23 cellular contexts compared by ENCODE assay signal in genomic region chr14:25953532-25954144, GRCh38.
A peak's percentile ranks its signal among the peaks of the same experiment; 100 is the strongest.
DNase-seq lines count a peak whose midpoint lies in the region; ATAC-seq and TF ChIP-seq lines count a peak whose summit lies in the region.
"Had no signal": no experiment of that assay in that cellular context is flagged by ENCODE, and none has a peak within 500 bp of the region (broad histone marks: within the 10 kb centered on the region; RNA-seq: fewer than 3 reads in every experiment).

No MANE protein-coding gene starts in this region.

- no peaks in the 10 kb centered on the region for H3K4me1 Mint-ChIP-seq in activated CD4-positive, alpha-beta T cell treated with anti-CD3 and anti-CD28 coated beads, Interleukin-2, amount 10 ng/mL, durations not matched to agents 7 days and 5 days
- H3K4me1 Mint-ChIP-seq: CD8-positive, alpha-beta memory T cell had no signal

- CTCF ChIA-PET in activated CD4-positive, alpha-beta T cell treated with anti-CD3 and anti-CD28 coated beads, Interleukin-2, amount 10 ng/mL, durations not matched to agents 7 days and 5 days (lab: Charles Lee): no interaction called here

- H3K27me3 ChIP-seq in right cardiac atrium (ENCODE audit: control insufficient read depth, insufficient read depth) (no peaks in the 10 kb centered on the region), ovary (no peaks in the 10 kb centered on the region)
- H3K27me3 ChIP-seq: gastrocnemius medialis, Peyer's patch, spleen, suprapubic skin had no signal

- H3K9me3 ChIP-seq in right cardiac atrium (ENCODE audit: control insufficient read depth, low read length) (no peaks in the 10 kb centered on the region), ovary (no peaks in the 10 kb centered on the region)
- H3K9me3 ChIP-seq: A549, gastrocnemius medialis, Peyer's patch, suprapubic skin had no signal

- H3K27ac ChIP-seq in right cardiac atrium (ENCODE audit: low read length) (no peak overlapping the region), ovary (no peak overlapping the region)
- H3K27ac ChIP-seq: A549, gastrocnemius medialis, Peyer's patch, spleen, suprapubic skin had no signal

- H3K27ac Mint-ChIP-seq in activated CD4-positive, alpha-beta T cell treated with anti-CD3 and anti-CD28 coated beads, Interleukin-2, amount 10 ng/mL, durations not matched to agents 7 days and 5 days: no peak overlapping the region
- H3K27ac Mint-ChIP-seq: activated CD4-positive, alpha-beta memory T cell treated with anti-CD3 and anti-CD28 coated beads for 36 hours; CD8-positive, alpha-beta memory T cell; natural killer cell treated with Interleukin-12 subunit alpha and Interleukin-12 subunit beta and Interleukin-15 and Interleukin-18, amount 100 ng/mL, for 72 hours; T-helper 2 cell treated with Interferon-gamma antibody and Interleukin-4, amounts not matched to agents 5 μg/mL and 100 μg/mL, for 36 hours had no signal

- no peak for ATAC-seq in right cardiac atrium
- ATAC-seq in GM19467 (IDR thresholded peaks at IDR 0.05; ENCODE audit: unreplicated experiment): no peak
- ATAC-seq: A549; gastrocnemius medialis; HCT116; natural killer cell treated with Interleukin-12 subunit alpha and Interleukin-12 subunit beta and Interleukin-15 and Interleukin-18, amount 100 ng/mL, for 72 hours had no signal

- 58% methylated on average over 5 of the region's 5 CpGs for WGBS in right cardiac atrium
- 14 to 25% (median 15%) methylated on average over 5 of the region's 5 CpGs for WGBS in ovary, 3 donors

- TF ChIP-seq POLR2A in ovary (IDR thresholded peaks at IDR 0.05): no peak

- H3K36me3 Mint-ChIP-seq in activated CD4-positive, alpha-beta T cell treated with anti-CD3 and anti-CD28 coated beads, Interleukin-2, amount 10 ng/mL, durations not matched to agents 7 days and 5 days (ENCODE audit: low read depth): no peaks in the 10 kb centered on the region
- H3K36me3 Mint-ChIP-seq: activated CD4-positive, alpha-beta memory T cell treated with anti-CD3 and anti-CD28 coated beads for 36 hours; CD8-positive, alpha-beta memory T cell; natural killer cell treated with Interleukin-12 subunit alpha and Interleukin-12 subunit beta and Interleukin-15 and Interleukin-18, amount 100 ng/mL, for 72 hours had no signal

- DNase-seq in right cardiac atrium: peak in 2 of 3 donors; percentile 11 to 31
- DNase-seq in cardiac septum (ENCODE audit: low spot score): no peak
- peak; percentile 81 for DNase-seq in fibroblast of pulmonary artery (ENCODE audit: low read depth)
- peak; percentile 7 to 35 (median 17) for DNase-seq in ovary
- DNase-seq in activated CD4-positive, alpha-beta T cell treated with anti-CD3 and anti-CD28 coated beads, Interleukin-2, amount 10 ng/mL, durations not matched to agents 7 days and 5 days: no peak
- no peak for DNase-seq in NCI-H1436 treated with DMSO at 0.1 percent for 48 hours (lab: John Stamatoyannopoulos, UW)
- no peak for DNase-seq in activated T-cell treated with anti-CD3 and anti-CD28 coated beads, Interleukin-2, amount 50 U/mL, for 1 hour
- DNase-seq: activated CD4-positive, alpha-beta memory T cell treated with anti-CD3 and anti-CD28 coated beads for 36 hours; activated effector memory CD4-positive, alpha-beta T cell treated with anti-CD3 and anti-CD28 coated beads, Interleukin-2, amount 50 U/mL, for 16 hours; CD8-positive, alpha-beta memory T cell; cerebellar nuclear complex; kidney glomerular epithelial cell; MV-4-11; NCI-H226; spleen had no signal

- no peak for TF ChIP-seq EP300 in ovary (IDR thresholded peaks at IDR 0.05)

- H3K36me3 ChIP-seq in ovary: no peaks in the 10 kb centered on the region
- H3K36me3 ChIP-seq: gastrocnemius medialis, Peyer's patch, spleen, suprapubic skin had no signal

- intact Hi-C loops in right cardiac atrium (cut with DNase I) (no loop called here), cardiac septum (cut with DNase I) (no loop called here), ovary (cut with DNase I) (no loop called here)

- POLR2A ChIA-PET in activated CD4-positive, alpha-beta T cell treated with anti-CD3 and anti-CD28 coated beads, Interleukin-2, amount 10 ng/mL, durations not matched to agents 7 days and 5 days (lab: Charles Lee): no interaction called here

- H3K4me1 ChIP-seq in right cardiac atrium (ENCODE audit: control insufficient read depth, insufficient read depth, low read length): no peaks in the 10 kb centered on the region
- H3K4me1 ChIP-seq in ovary (ENCODE audit: insufficient read depth): no peaks in the 10 kb centered on the region
- H3K4me1 ChIP-seq: A549, gastrocnemius medialis, Peyer's patch, spleen, suprapubic skin had no signal

- H3K9me3 Mint-ChIP-seq in activated CD4-positive, alpha-beta T cell treated with anti-CD3 and anti-CD28 coated beads, Interleukin-2, amount 10 ng/mL, durations not matched to agents 7 days and 5 days: peaks cover 15% of the 10 kb centered on the region

- no peak overlapping the region for H3K4me3 Mint-ChIP-seq in activated CD4-positive, alpha-beta T cell treated with anti-CD3 and anti-CD28 coated beads, Interleukin-2, amount 10 ng/mL, durations not matched to agents 7 days and 5 days
- H3K4me3 Mint-ChIP-seq: activated CD4-positive, alpha-beta memory T cell treated with anti-CD3 and anti-CD28 coated beads for 36 hours; CD8-positive, alpha-beta memory T cell; natural killer cell treated with Interleukin-12 subunit alpha and Interleukin-12 subunit beta and Interleukin-15 and Interleukin-18, amount 100 ng/mL, for 72 hours; T-helper 2 cell treated with Interferon-gamma antibody and Interleukin-4, amounts not matched to agents 5 μg/mL and 100 μg/mL, for 36 hours had no signal

- TF ChIP-seq CTCF in fibroblast of pulmonary artery (IDR thresholded peaks at IDR 0.05; ENCODE audit: low read length, missing control alignments) (no peak), ovary (IDR thresholded peaks at IDR 0.05) (no peak)

- H3K4me3 ChIP-seq in right cardiac atrium (ENCODE audit: low read length): no peak overlapping the region
- no peak overlapping the region for H3K4me3 ChIP-seq in fibroblast of pulmonary artery (replicated peaks; ENCODE audit: low read depth, low read length)
- H3K4me3 ChIP-seq in ovary: no peak overlapping the region
- H3K4me3 ChIP-seq: A549, gastrocnemius medialis, Peyer's patch, spleen, suprapubic skin had no signal

- H3K27me3 Mint-ChIP-seq in activated CD4-positive, alpha-beta T cell treated with anti-CD3 and anti-CD28 coated beads, Interleukin-2, amount 10 ng/mL, durations not matched to agents 7 days and 5 days: no peaks in the 10 kb centered on the region
- H3K27me3 Mint-ChIP-seq: activated CD4-positive, alpha-beta memory T cell treated with anti-CD3 and anti-CD28 coated beads for 36 hours; CD8-positive, alpha-beta memory T cell; natural killer cell treated with Interleukin-12 subunit alpha and Interleukin-12 subunit beta and Interleukin-15 and Interleukin-18, amount 100 ng/mL, for 72 hours had no signal

Comparison
In these comparisons a context has a peak if more than half of its experiments do, and no peak if none do; other contexts are left out.
1. DNase-seq: peak in right cardiac atrium (2 of 3), fibroblast of pulmonary artery (single experiment) and ovary (5 of 5); none in cardiac septum (single experiment), activated CD4-positive, alpha-beta T cell treated with anti-CD3 and anti-CD28 coated beads, Interleukin-2, amount 10 ng/mL, durations not matched to agents 7 days and 5 days (single experiment), NCI-H1436 treated with DMSO at 0.1 percent for 48 hours (single experiment) and activated T-cell treated with anti-CD3 and anti-CD28 coated beads, Interleukin-2, amount 50 U/mL, for 1 hour (single experiment).